In the genomic region with DNA sequence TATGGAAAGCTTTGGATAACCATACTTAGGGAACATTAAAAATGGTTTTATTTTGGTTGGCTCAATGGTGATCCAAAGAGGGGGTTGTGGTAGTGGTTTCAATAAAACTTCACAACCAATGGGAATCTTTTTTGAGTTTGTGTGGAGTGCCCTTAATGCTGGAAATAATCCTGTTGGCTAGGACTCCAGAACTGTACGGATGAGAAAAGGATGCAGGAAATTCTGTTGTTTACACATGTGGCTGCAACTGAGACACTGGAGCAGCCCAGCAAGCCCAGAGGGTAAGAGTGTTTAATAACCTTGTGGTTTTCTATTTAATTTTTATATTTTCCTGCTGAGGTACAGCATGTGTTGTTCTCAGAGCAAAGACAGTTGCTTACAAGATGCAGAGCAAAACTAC, we compare ENCODE assay signal across 12 cellular contexts. TPM values are rescaled to one million over a fixed set of nuclear protein-coding genes. Genes with fewer than 3 reads are reported as not detected.
A peak's percentile ranks its signal among the peaks of the same experiment; 100 is the strongest.
DNase-seq lines count a peak whose midpoint lies in the region; ATAC-seq and TF ChIP-seq lines count a peak whose summit lies in the region.
"Had no signal": no experiment of that assay in that cellular context is flagged by ENCODE, and none has a peak within 500 bp of the region (broad histone marks: within the 10 kb centered on the region; RNA-seq: fewer than 3 reads in every experiment).

A gene (plus strand): TSS at position 180 of the 400 bp plus-strand sequence. CDS start 38,684 bp downstream, outside the sequence.

- H3K27me3 Mint-ChIP-seq in nephron (ENCODE audit: low read depth): no peaks in the 10 kb centered on the region
- H3K27me3 Mint-ChIP-seq in activated naive CD4-positive, alpha-beta T cell treated with anti-CD3 and anti-CD28 coated beads for 36 hours (ENCODE audit: low read depth): no peaks in the 10 kb centered on the region
- H3K27me3 Mint-ChIP-seq: activated naive CD4-positive, alpha-beta T cell treated with anti-CD3 and anti-CD28 coated beads, Interleukin-2, amount 50 U/mL, for 24 hours; natural killer cell treated with Interleukin-12 subunit alpha and Interleukin-12 subunit beta and Interleukin-15 and Interleukin-18, amount 100 ng/mL, for 72 hours had no signal

- no peak for ATAC-seq in GM18867 (IDR thresholded peaks at IDR 0.05; ENCODE audit: unreplicated experiment)
- ATAC-seq: gastroesophageal sphincter; natural killer cell treated with Interleukin-12 subunit alpha and Interleukin-12 subunit beta and Interleukin-15 and Interleukin-18, amount 100 ng/mL, for 72 hours had no signal

- no peaks in the 10 kb centered on the region for H3K27me3 ChIP-seq in Loucy (ENCODE audit: insufficient read depth, low read length, poor library complexity, severe bottlenecking)
- H3K27me3 ChIP-seq: gastroesophageal sphincter had no signal

- no peaks in the 10 kb centered on the region for H3K9me3 ChIP-seq in Loucy (ENCODE audit: insufficient read depth, low read depth, low read length)
- H3K9me3 ChIP-seq: gastroesophageal sphincter had no signal

- no peaks in the 10 kb centered on the region for H3K79me2 ChIP-seq in Loucy (ENCODE audit: insufficient read depth, low read length)

- H3K4me3 Mint-ChIP-seq in nephron: peak within 1 kb of the TSS in 2 of 3 experiments; percentile 70 to 75
- no peak within 1 kb of the TSS for H3K4me3 Mint-ChIP-seq in activated naive CD4-positive, alpha-beta T cell treated with anti-CD3 and anti-CD28 coated beads for 36 hours
- H3K4me3 Mint-ChIP-seq: activated naive CD4-positive, alpha-beta T cell treated with anti-CD3 and anti-CD28 coated beads, Interleukin-2, amount 50 U/mL, for 24 hours; natural killer cell treated with Interleukin-12 subunit alpha and Interleukin-12 subunit beta and Interleukin-15 and Interleukin-18, amount 100 ng/mL, for 72 hours had no signal

- peaks cover 16% of the 10 kb centered on the region for H3K4me1 Mint-ChIP-seq in nephron
- no peaks in the 10 kb centered on the region for H3K4me1 Mint-ChIP-seq in activated naive CD4-positive, alpha-beta T cell treated with anti-CD3 and anti-CD28 coated beads for 36 hours (ENCODE audit: low read depth)
- H3K4me1 Mint-ChIP-seq: activated naive CD4-positive, alpha-beta T cell treated with anti-CD3 and anti-CD28 coated beads, Interleukin-2, amount 50 U/mL, for 24 hours had no signal

- H3K36me3 ChIP-seq in Loucy (ENCODE audit: insufficient read depth, low read length): no peaks in the 10 kb centered on the region
- H3K36me3 ChIP-seq: gastroesophageal sphincter had no signal

- H3K4me3 ChIP-seq in Loucy (ENCODE audit: low read length, poor library complexity, severe bottlenecking): peak within 1 kb of the TSS; percentile 55
- H3K4me3 ChIP-seq: gastroesophageal sphincter had no signal

- no peak within 1 kb of the TSS for H3K9ac ChIP-seq in Loucy (ENCODE audit: low read depth, low read length, poor library complexity, severe bottlenecking)

- no peaks in the 10 kb centered on the region for H3K9me2 ChIP-seq in Loucy (replicated peaks; ENCODE audit: low read depth, low read length)

- H3K27ac Mint-ChIP-seq in nephron: peak within 1 kb of the TSS in 1 of 3 experiments; percentile 7
- no peak within 1 kb of the TSS for H3K27ac Mint-ChIP-seq in activated naive CD4-positive, alpha-beta T cell treated with anti-CD3 and anti-CD28 coated beads for 36 hours
- H3K27ac Mint-ChIP-seq: activated naive CD4-positive, alpha-beta T cell treated with anti-CD3 and anti-CD28 coated beads, Interleukin-2, amount 50 U/mL, for 24 hours; natural killer cell treated with Interleukin-12 subunit alpha and Interleukin-12 subunit beta and Interleukin-15 and Interleukin-18, amount 100 ng/mL, for 72 hours had no signal

- H2AFZ ChIP-seq in Loucy (ENCODE audit: low read length): no peak within 1 kb of the TSS

- H3K36me3 Mint-ChIP-seq in nephron (ENCODE audit: low read depth): no peaks in the 10 kb centered on the region
- H3K36me3 Mint-ChIP-seq in activated naive CD4-positive, alpha-beta T cell treated with anti-CD3 and anti-CD28 coated beads for 36 hours (ENCODE audit: low read depth): no peaks in the 10 kb centered on the region
- H3K36me3 Mint-ChIP-seq: activated naive CD4-positive, alpha-beta T cell treated with anti-CD3 and anti-CD28 coated beads, Interleukin-2, amount 50 U/mL, for 24 hours; natural killer cell treated with Interleukin-12 subunit alpha and Interleukin-12 subunit beta and Interleukin-15 and Interleukin-18, amount 100 ng/mL, for 72 hours had no signal

- peaks cover 26% of the 10 kb centered on the region for H3K4me1 ChIP-seq in Loucy (ENCODE audit: insufficient read depth, low read length, poor library complexity, severe bottlenecking)
- H3K4me1 ChIP-seq: gastroesophageal sphincter had no signal

- DNase-seq in AG08396 (ENCODE audit: low spot score) (peak; percentile 31), dermis blood vessel endothelial cell (peak; percentile 23), cerebellar nuclear complex (lab: John Stamatoyannopoulos, UW) (no peak), DMS 273 (lab: John Stamatoyannopoulos, UW; ENCODE audit: unreplicated experiment) (no peak)
- no peak for DNase-seq in activated naive CD4-positive, alpha-beta T cell treated with anti-CD3 and anti-CD28 coated beads for 36 hours
- DNase-seq: Calu3 had no signal

- H4K20me1 ChIP-seq in Loucy (ENCODE audit: insufficient read depth, low read length, poor library complexity, severe bottlenecking): no peaks in the 10 kb centered on the region

- CTCF ChIA-PET in activated naive CD4-positive, alpha-beta T cell treated with anti-CD3 and anti-CD28 coated beads for 36 hours (lab: Charles Lee): no interaction called here

- intact Hi-C loops in activated naive CD4-positive, alpha-beta T cell treated with anti-CD3 and anti-CD28 coated beads for 36 hours (cut with micrococcal nuclease): no loop called here

- no peak for TF ChIP-seq CTCF in Loucy (conservative IDR thresholded peaks at IDR 0.05; ENCODE audit: low read length)
- no peak for TF ChIP-seq CTCF in nephron (IDR thresholded peaks at IDR 0.05; ENCODE audit: unreplicated experiment in 3 of 3)

- H3K4me2 ChIP-seq in Loucy (ENCODE audit: low read depth, low read length, poor library complexity, severe bottlenecking): peak within 1 kb of the TSS; percentile 65

- H3K9me3 Mint-ChIP-seq in nephron: no peaks in the 10 kb centered on the region
- no peaks in the 10 kb centered on the region for H3K9me3 Mint-ChIP-seq in activated naive CD4-positive, alpha-beta T cell treated with anti-CD3 and anti-CD28 coated beads for 36 hours
- H3K9me3 Mint-ChIP-seq: activated naive CD4-positive, alpha-beta T cell treated with anti-CD3 and anti-CD28 coated beads, Interleukin-2, amount 50 U/mL, for 24 hours; natural killer cell treated with Interleukin-12 subunit alpha and Interleukin-12 subunit beta and Interleukin-15 and Interleukin-18, amount 100 ng/mL, for 72 hours had no signal

- H3F3A ChIP-seq in Loucy (ENCODE audit: low read depth): no peaks in the 10 kb centered on the region

RNA-seq across cellular contexts. Expression of the gene that starts here (rescaled TPM):
- 15.1 and 20.3 TPM in 2 replicates for total RNA-seq in dermis blood vessel endothelial cell
- total RNA-seq in activated naive CD4-positive, alpha-beta T cell treated with anti-CD3 and anti-CD28 coated beads for 36 hours: 1 to 10 TPM; 1.3 to 1.7 TPM

Comparison
In these comparisons a context has a peak if more than half of its experiments do, and no peak if none do; other contexts are left out.
1. DNase-seq: peak in AG08396 (single experiment) and dermis blood vessel endothelial cell (single experiment); none in cerebellar nuclear complex (0 of 2), activated naive CD4-positive, alpha-beta T cell treated with anti-CD3 and anti-CD28 coated beads for 36 hours (single experiment) and DMS 273 (single experiment).